In genomic region chr3:158261371-158261991, GRCh38 we compare ENCODE assay signal across 16 cellular contexts.
DNase-seq lines count a peak whose midpoint lies in the region; ATAC-seq and TF ChIP-seq lines count a peak whose summit lies in the region.
"Had no signal": no experiment of that assay in that cellular context is flagged by ENCODE, and none has a peak within 500 bp of the region (broad histone marks: within the 10 kb centered on the region; RNA-seq: fewer than 3 reads in every experiment).

No MANE protein-coding gene starts in this region.

- no peaks in the 10 kb centered on the region for H3K4me1 Mint-ChIP-seq in neural progenitor cell
- H3K4me1 Mint-ChIP-seq: nephron had no signal

- DNase-seq in NCI-H82 (lab: John Stamatoyannopoulos, UW) (peak; percentile 8), NCI-H82 treated with DMSO at 0.1 percent for 48 hours (lab: John Stamatoyannopoulos, UW; ENCODE audit: unreplicated experiment) (no peak), SK-MEL-5 (ENCODE audit: low read depth, low spot score) (peak; percentile 28), neural progenitor cell (ENCODE audit: low spot score) (peak; percentile 4), LoVo (ENCODE audit: low spot score) (no peak)
- no peak for DNase-seq in stimulated activated naive CD8-positive, alpha-beta T cell treated with anti-CD3 and anti-CD28 coated beads, Interleukin-15, Interleukin-2, amounts not matched to agents 100 U/mL and 50 U/mL, for 24 hours
- DNase-seq: amygdala, COR-L47, cortex of kidney, head of caudate nucleus, Peyer's patch, stomach had no signal

- H3K79me2 ChIP-seq in neural progenitor cell (ENCODE audit: low read depth), result no peaks in the 10 kb centered on the region

- H3F3A ChIP-seq in neural progenitor cell (ENCODE audit: low read depth), result no peaks in the 10 kb centered on the region

- no peaks in the 10 kb centered on the region for H3K4me1 ChIP-seq in neural progenitor cell
- H3K4me1 ChIP-seq: Peyer's patch, stomach had no signal

- H4K20me1 ChIP-seq in neural progenitor cell (ENCODE audit: low read depth), result no peaks in the 10 kb centered on the region

- no peaks in the 10 kb centered on the region for H3K27me3 ChIP-seq in neural progenitor cell
- H3K27me3 ChIP-seq: Peyer's patch, stomach had no signal

- TF ChIP-seq CTCF in LNCAP (IDR thresholded peaks at IDR 0.05) (peak; percentile 34; the same call in 1 of the 2 replicates), neural progenitor cell (IDR thresholded peaks at IDR 0.05) (no peak)

- in situ Hi-C loops in SK-MEL-5 (cut with HindIII; ENCODE audit: low pct_unique_long_range_greater_than_20kb, low sequenced_read_pairs), result no loop called here

- no peak overlapping the region for H3K4me3 Mint-ChIP-seq in neural progenitor cell
- H3K4me3 Mint-ChIP-seq: memory B cell, nephron had no signal

- no peak overlapping the region for H3K4me3 ChIP-seq in neural progenitor cell
- H3K4me3 ChIP-seq: Peyer's patch, stomach had no signal

- no peaks in the 10 kb centered on the region for H3K9me3 ChIP-seq in neural progenitor cell (ENCODE audit: low read depth)

- H3K27me3 Mint-ChIP-seq in neural progenitor cell (ENCODE audit: insufficient read depth, low read depth), result no peaks in the 10 kb centered on the region
- H3K27me3 Mint-ChIP-seq: memory B cell had no signal

- peaks cover 4% of the 10 kb centered on the region for H3K36me3 Mint-ChIP-seq in neural progenitor cell

- no peak overlapping the region for H3K9ac ChIP-seq in neural progenitor cell

- ATAC-seq in stimulated activated naive CD8-positive, alpha-beta T cell treated with anti-CD3 and anti-CD28 coated beads, Interleukin-15, Interleukin-2, amounts not matched to agents 100 U/mL and 50 U/mL, for 24 hours, result no peak
- ATAC-seq in HG02970 (IDR thresholded peaks at IDR 0.05; ENCODE audit: low FRiP score, unreplicated experiment), result no peak

- peaks cover 26% of the 10 kb centered on the region for H3K9me3 Mint-ChIP-seq in neural progenitor cell

- H2AFZ ChIP-seq in neural progenitor cell (replicated peaks), result no peak overlapping the region

- no peaks in the 10 kb centered on the region for H3K36me3 ChIP-seq in neural progenitor cell
- H3K36me3 ChIP-seq: Peyer's patch, stomach had no signal

- H3K27ac Mint-ChIP-seq in neural progenitor cell, result no peak overlapping the region
- H3K27ac Mint-ChIP-seq: memory B cell, nephron had no signal

- no peak overlapping the region for H3K4me2 ChIP-seq in neural progenitor cell

- no peak overlapping the region for H3K27ac ChIP-seq in neural progenitor cell
- H3K27ac ChIP-seq: Peyer's patch, stomach had no signal

Comparison
In these comparisons a context has a peak if more than half of its experiments do, and no peak if none do; other contexts are left out.
1. DNase-seq: peak in NCI-H82 (single experiment), SK-MEL-5 (single experiment) and neural progenitor cell (single experiment); none in NCI-H82 treated with DMSO at 0.1 percent for 48 hours (single experiment), LoVo (single experiment) and stimulated activated naive CD8-positive, alpha-beta T cell treated with anti-CD3 and anti-CD28 coated beads, Interleukin-15, Interleukin-2, amounts not matched to agents 100 U/mL and 50 U/mL, for 24 hours (single experiment).